ENCODE assay signal across 1 cellular context in genomic region chr11:6607190-6607635, GRCh38.
TF ChIP-seq lines count a peak whose summit lies in the region.

No MANE protein-coding gene starts in this region.

TF ChIP-seq in liver, 16 proteins besides CTCF, POLR2A, EP300 and RAD21 (continued from another document):
- TF ChIP-seq ATF3 (IDR thresholded peaks at IDR 0.05) (no peak), GABPA (IDR thresholded peaks at IDR 0.05 in 1 of 2, conservative IDR thresholded peaks at IDR 0.05 in 1 of 2) (no peak), HNF4G (IDR thresholded peaks at IDR 0.05) (no peak), SP1 (IDR thresholded peaks at IDR 0.05) (no peak), REST (IDR thresholded peaks at IDR 0.05) (no peak), TAF1 (conservative IDR thresholded peaks at IDR 0.05) (no peak), FOXA1 (IDR thresholded peaks at IDR 0.05) (no peak), HNF4A (conservative IDR thresholded peaks at IDR 0.05) (no peak), RXRA (IDR thresholded peaks at IDR 0.05) (no peak), FOXA2 (IDR thresholded peaks at IDR 0.05) (no peak)
TF ChIP-seq in liver: peak in this region for 0.
